In genomic region chr16:81703177-81704155, GRCh38 we compare ENCODE assay signal across 9 cellular contexts.
DNase-seq lines count a peak whose midpoint lies in the region; ATAC-seq, FAIRE-seq and TF ChIP-seq lines count a peak whose summit lies in the region.
"Had no signal": no experiment of that assay in that cellular context is flagged by ENCODE, and none has a peak within 500 bp of the region (broad histone marks: within the 10 kb centered on the region; RNA-seq: fewer than 3 reads in every experiment).

No MANE protein-coding gene starts in this region.

- H3K9me3 ChIP-seq in HEK293 (ENCODE audit: control insufficient read depth, insufficient read depth, low read depth, low read length) = no peaks in the 10 kb centered on the region
- no peaks in the 10 kb centered on the region for H3K9me3 ChIP-seq in K562 (replicated peaks; ENCODE audit: control insufficient read depth, insufficient read depth, low read depth, low read length)

- TF ChIP-seq CTCF in HEK293 (tag by site-specific recombination; IDR thresholded peaks at IDR 0.05) (no peak), K562 (IDR thresholded peaks at IDR 0.05 in 2 of 3, conservative IDR thresholded peaks at IDR 0.05 in 1 of 3; ENCODE audit: insufficient read depth in 2 of 3, low read depth in 1 of 3, low read length in 3 of 3) (no peak)

- intact Hi-C loops in K562 (cut with micrococcal nuclease) = no loop called here

- H4K8ac ChIP-seq in mesendoderm (ENCODE audit: low read depth, low read length) = no peak overlapping the region

- no peaks in the 10 kb centered on the region for H3K9me1 ChIP-seq in K562 (ENCODE audit: control insufficient read depth, insufficient read depth, low read length)

- in situ Hi-C loops in K562 (cut with MboI) = no loop called here

- 83% methylated on average over 25 of the region's 27 CpGs for WGBS in K562 (ENCODE audit: insufficient coverage, low coverage, missing lambda C conversion rate)
- WGBS in mesendoderm (ENCODE audit: extremely low coverage, insufficient coverage, low lambda C conversion rate) = no CpG with 5 or more reads among the region's 27 CpGs

- CTCF ChIA-PET in HEK293 (lab: Yijun Ruan, JAX) = no interaction called here
- CTCF ChIA-PET in K562 (lab: Yijun Ruan, JAX; ENCODE audit: low intra/inter-chr PET ratio) = interaction anchor here (0.6 kb wide), 1 partner anchor 14 kb away, joined by 4 read pairs; no protein-coding TSS in a partner anchor

- H3K36me3 ChIP-seq in ACC112 (ENCODE audit: insufficient read depth, low read length) (no peaks in the 10 kb centered on the region), HEK293 (ENCODE audit: control insufficient read depth in 2 of 2, insufficient read depth in 1 of 2, low read length in 2 of 2) (peaks cover 0 to 72% of the 10 kb centered on the region in 2 experiments; a peak in 1 of 3 replicates), K562 (ENCODE audit: control insufficient read depth, insufficient read depth, low read length) (peaks cover 51% of the 10 kb centered on the region), mesendoderm (ENCODE audit: control insufficient read depth, insufficient read depth, low read length) (peaks cover 5% of the 10 kb centered on the region)

- no peak; the same call in 2 of the 3 replicates for ATAC-seq in K562
- no peak for ATAC-seq in HG03354 (IDR thresholded peaks at IDR 0.05; ENCODE audit: poor library complexity, severe bottlenecking, unreplicated experiment)
- ATAC-seq: activated CD8-positive, alpha-beta memory T cell treated with anti-CD3 and anti-CD28 coated beads, Interleukin-2, amount 10 ng/mL, durations not matched to agents 7 days and 5 days had no signal

- no peak overlapping the region for H3K56ac ChIP-seq in mesendoderm (ENCODE audit: low read length)

- FAIRE-seq in K562 (lab: Jason Lieb, UNC) = peak; percentile 78

- no peak overlapping the region for H3K4ac ChIP-seq in mesendoderm (ENCODE audit: low read depth, low read length)

- no peak overlapping the region for H3K4me2 ChIP-seq in K562 (ENCODE audit: insufficient read depth, low read length)
- H3K4me2 ChIP-seq in mesendoderm (ENCODE audit: low read length) = no peak overlapping the region

- no TSS peak for BruUV-seq in K562 (replicated peaks; lab: Mats Ljungman, UMichigan)

- no peak overlapping the region for H2BK5ac ChIP-seq in mesendoderm (ENCODE audit: low read length)

- no peak for TF ChIP-seq EP300 in K562 (IDR thresholded peaks at IDR 0.05; ENCODE audit: low read length)

- H3K79me2 ChIP-seq in ACC112 (ENCODE audit: control insufficient read depth, insufficient read depth, low read length, unreplicated experiment) = no peaks in the 10 kb centered on the region
- no peaks in the 10 kb centered on the region for H3K79me2 ChIP-seq in K562 (ENCODE audit: control insufficient read depth, insufficient read depth, low read length)
- H3K79me2 ChIP-seq in mesendoderm (ENCODE audit: control insufficient read depth, insufficient read depth, low read length) = no peaks in the 10 kb centered on the region

- H3K27me3 ChIP-seq in ACC112 (ENCODE audit: insufficient read depth, low read length) (no peaks in the 10 kb centered on the region), K562 (ENCODE audit: control insufficient read depth in 2 of 2, insufficient read depth in 2 of 2, low read length in 2 of 2) (no peaks in the 10 kb centered on the region), mesendoderm (ENCODE audit: insufficient read depth, low read length, poor library complexity) (no peaks in the 10 kb centered on the region)

- H3K4me3 ChIP-seq in ACC112 (ENCODE audit: low read depth, low read length) (peak overlapping the region; percentile 26), HEK293 (ENCODE audit: low read depth, low read length) (no peak overlapping the region), K562 (no peak overlapping the region), mesendoderm (ENCODE audit: low read length) (no peak overlapping the region)

- peak in 1 of 4 experiments; percentile 18 for DNase-seq in K562 (ENCODE audit: extremely low read depth in 1 of 4, low spot score in 3 of 4)
- peak; percentile 25 to 92 for DNase-seq in lung microvascular endothelial cell (ENCODE audit: low read depth in 2 of 2)
- DNase-seq in NCI-H2107 (lab: John Stamatoyannopoulos, UW) = no peak
- DNase-seq in middle frontal gyrus (ENCODE audit: extremely low spot score, low spot score) = no peak
- no peak for DNase-seq in mesendoderm
- DNase-seq: activated CD8-positive, alpha-beta memory T cell treated with anti-CD3 and anti-CD28 coated beads, Interleukin-2, amount 10 ng/mL, durations not matched to agents 7 days and 5 days had no signal

- peaks cover 23% of the 10 kb centered on the region for H3K4me1 ChIP-seq in ACC112 (ENCODE audit: control insufficient read depth, insufficient read depth, low read length, unreplicated experiment)
- H3K4me1 ChIP-seq in HEK293 (ENCODE audit: control insufficient read depth, insufficient read depth, low read length) = no peaks in the 10 kb centered on the region
- H3K4me1 ChIP-seq in K562 (replicated peaks in 1 of 2; ENCODE audit: control insufficient read depth in 2 of 2, insufficient read depth in 2 of 2, low read length in 2 of 2) = peaks cover 0 to 6% of the 10 kb centered on the region in 2 experiments; a peak in 1 of 5 replicates
- H3K4me1 ChIP-seq in mesendoderm (ENCODE audit: control insufficient read depth, low read depth, low read length) = no peaks in the 10 kb centered on the region

- no peak overlapping the region for H2BK120ac ChIP-seq in mesendoderm (ENCODE audit: low read depth, low read length)

- no peak overlapping the region for H3K23ac ChIP-seq in mesendoderm (ENCODE audit: low read length)

- H3K79me1 ChIP-seq in mesendoderm (ENCODE audit: low read length) = no peaks in the 10 kb centered on the region

- no peak overlapping the region for H2BK15ac ChIP-seq in mesendoderm (replicated peaks; ENCODE audit: low read depth)

- TF ChIP-seq RAD21 in K562 (CRISPR knock-in tag; conservative IDR thresholded peaks at IDR 0.05 in 1 of 2, IDR thresholded peaks at IDR 0.05 in 1 of 2) = no peak

- peak; percentile 47; the same call in 1 of the 2 replicates for TF ChIP-seq POLR2A in K562 (conservative IDR thresholded peaks at IDR 0.05)

- H3K9ac ChIP-seq in K562 (ENCODE audit: insufficient read depth in 1 of 2, low read depth in 2 of 2, low read length in 2 of 2) (no peak overlapping the region), mesendoderm (ENCODE audit: low read length) (no peak overlapping the region)

- H4K5ac ChIP-seq in mesendoderm (ENCODE audit: low read length) = no peak overlapping the region

- H3K18ac ChIP-seq in mesendoderm (ENCODE audit: low read length) = no peak overlapping the region

- H4K20me1 ChIP-seq in K562 (replicated peaks; ENCODE audit: control insufficient read depth, insufficient read depth, low read length) = no peaks in the 10 kb centered on the region; the same call in 1 of the 2 replicates

- H2AFZ ChIP-seq in ACC112 (ENCODE audit: low read length, unreplicated experiment) = peak overlapping the region; percentile 48
- H2AFZ ChIP-seq in K562 (ENCODE audit: low read depth, low read length) = no peak overlapping the region

- POLR2A ChIA-PET in HEK293 (lab: Yijun Ruan, JAX) (no interaction called here), K562 (lab: Yijun Ruan, JAX) (interaction anchor here (1.2 kb wide), 1 partner anchor 303 kb away, joined by 3 read pairs; no protein-coding TSS in a partner anchor)

- H3K27ac ChIP-seq in ACC112 (ENCODE audit: low read depth, low read length) = peak overlapping the region; percentile 50
- no peak overlapping the region for H3K27ac ChIP-seq in HEK293 (ENCODE audit: extremely low read depth, low read depth, low read length)
- no peak overlapping the region; the same call in 2 of the 3 replicates for H3K27ac ChIP-seq in K562 (ENCODE audit: extremely low read depth, low read depth, low read length)
- H3K27ac ChIP-seq in mesendoderm (ENCODE audit: low read depth, low read length) = no peak overlapping the region

- H2AK5ac ChIP-seq in mesendoderm (ENCODE audit: low read length) = no peak overlapping the region

TF ChIP-seq in HEK293, 187 proteins besides CTCF, POLR2A, EP300 and RAD21 (continues in another document):
- TF ChIP-seq ZNF501 (tag by site-specific recombination; IDR thresholded peaks at IDR 0.05) (no peak), ZBTB49 (tag by site-specific recombination; IDR thresholded peaks at IDR 0.05; ENCODE audit: low read depth) (no peak)

TF ChIP-seq in K562, 482 proteins besides CTCF, POLR2A, EP300 and RAD21 (continues in another document):
- TF ChIP-seq SMAD4 (CRISPR knock-in tag; conservative IDR thresholded peaks at IDR 0.05) (no peak), MAX (CRISPR knock-in tag; IDR thresholded peaks at IDR 0.05) (0 out of 2 replicates have a peak, but pooled peaks have one; percentile 30), TOE1 (IDR thresholded peaks at IDR 0.05; ENCODE audit: borderline replicate concordance) (no peak), TOE1 (CRISPR knock-in tag; IDR thresholded peaks at IDR 0.05; ENCODE audit: borderline replicate concordance, low read depth) (no peak), POLR2G (IDR thresholded peaks at IDR 0.05; ENCODE audit: low read depth, low read length) (peak; percentile 48; the same call in 1 of the 2 replicates), ZBTB26 (CRISPR knock-in tag; IDR thresholded peaks at IDR 0.05) (0 out of 2 replicates have a peak, but pooled peaks have one; percentile 18), BDP1 (IDR thresholded peaks at IDR 0.05; ENCODE audit: insufficient read depth, insufficient read length) (no peak), SPI1 (IDR thresholded peaks at IDR 0.05; ENCODE audit: borderline replicate concordance, low read depth, low read length) (no peak), GABPB1 (CRISPR knock-in tag; IDR thresholded peaks at IDR 0.05) (no peak), THAP7 (CRISPR knock-in tag; IDR thresholded peaks at IDR 0.05) (no peak)

Comparison
In these comparisons a context has a peak if more than half of its experiments do, and no peak if none do; other contexts are left out.
1. DNase-seq: peak in lung microvascular endothelial cell (2 of 2); none in NCI-H2107 (single experiment), middle frontal gyrus (single experiment) and mesendoderm (single experiment).